12 cellular contexts compared by ENCODE assay signal in genomic region chr12:111792155-111792876, GRCh38. TPM values are rescaled to one million over a fixed set of nuclear protein-coding genes. Genes with fewer than 3 reads are reported as not detected.
DNase-seq lines count a peak whose midpoint lies in the region; ATAC-seq and TF ChIP-seq lines count a peak whose summit lies in the region.
"Had no signal": no experiment of that assay in that cellular context is flagged by ENCODE, and none has a peak within 500 bp of the region (broad histone marks: within the 10 kb centered on the region; RNA-seq: fewer than 3 reads in every experiment).

No MANE protein-coding gene starts in this region.

- TF ChIP-seq EP300 in gastroesophageal sphincter (IDR thresholded peaks at IDR 0.05) = no peak

- H3K4ac ChIP-seq in neuronal stem cell (ENCODE audit: low read length) = no peak overlapping the region

- no peak overlapping the region for H4K91ac ChIP-seq in neuronal stem cell (ENCODE audit: low read depth, low read length, poor library complexity)

- H2BK15ac ChIP-seq in neuronal stem cell (ENCODE audit: low read length) = no peak overlapping the region

- H3K9me3 ChIP-seq in SJCRH30 (replicated peaks) (no peaks in the 10 kb centered on the region), gastroesophageal sphincter (no peaks in the 10 kb centered on the region), neuronal stem cell (replicated peaks in 1 of 2; ENCODE audit: control insufficient read depth in 2 of 2, insufficient read depth in 1 of 2, low read depth in 1 of 2, low read length in 2 of 2) (no peaks in the 10 kb centered on the region)

- no peak overlapping the region for H2AFZ ChIP-seq in neuronal stem cell (ENCODE audit: low read length)

- H3K36me3 ChIP-seq in SJCRH30 (no peaks in the 10 kb centered on the region), gastroesophageal sphincter (peaks cover 0 to 98% of the 10 kb centered on the region in 2 donors), neuronal stem cell (replicated peaks in 1 of 2; ENCODE audit: control insufficient read depth in 2 of 2, insufficient read depth in 2 of 2, low read length in 2 of 2) (peaks cover 37 to 44% of the 10 kb centered on the region in 2 donors)

- no peak for TF ChIP-seq POLR2A in gastroesophageal sphincter (IDR thresholded peaks at IDR 0.05)

- H3K23ac ChIP-seq in neuronal stem cell (ENCODE audit: low read depth, low read length, poor library complexity) = peak overlapping the region; percentile 43

- H3K18ac ChIP-seq in neuronal stem cell (ENCODE audit: low read length) = no peak overlapping the region

- DNase-seq in ACHN = peak; percentile 67
- peak; percentile 14 to 29 for DNase-seq in SJCRH30
- no peak for DNase-seq in neuronal stem cell (ENCODE audit: low spot score)
- DNase-seq in NCI-H2171 (lab: John Stamatoyannopoulos, UW) = no peak
- no peak for DNase-seq in T-helper 1 cell
- DNase-seq in NOMO-1 treated with dmso at 0.1 percent for 144 hours (lab: John Stamatoyannopoulos, UW; ENCODE audit: unreplicated experiment) = no peak
- DNase-seq: activated T-cell treated with anti-CD3 and anti-CD28 coated beads, Interleukin-2, amount 50 U/mL, for 48 hours; NCI-H226 had no signal

- H3K4me2 ChIP-seq in neuronal stem cell (ENCODE audit: insufficient read depth, low read length, poor library complexity, severe bottlenecking) = no peak overlapping the region
- H3K4me2 ChIP-seq: KMS-11 had no signal

- H3K27ac ChIP-seq in SJCRH30 = no peak overlapping the region
- peak overlapping the region in 3 of 4 donors; percentile 60 to 73 (median 63) for H3K27ac ChIP-seq in gastroesophageal sphincter
- no peak overlapping the region for H3K27ac ChIP-seq in neuronal stem cell (replicated peaks; ENCODE audit: low read length)
- H3K27ac ChIP-seq: KMS-11 had no signal

- H3K4me1 ChIP-seq in SJCRH30 (no peaks in the 10 kb centered on the region), gastroesophageal sphincter (peaks cover 0 to 24% (median 0%) of the 10 kb centered on the region in 3 donors), neuronal stem cell (ENCODE audit: control insufficient read depth in 2 of 2, insufficient read depth in 1 of 2, low read depth in 1 of 2, low read length in 2 of 2) (no peaks in the 10 kb centered on the region)

- no peaks in the 10 kb centered on the region for H3K27me3 ChIP-seq in SJCRH30
- no peaks in the 10 kb centered on the region for H3K27me3 ChIP-seq in gastroesophageal sphincter
- H3K27me3 ChIP-seq in neuronal stem cell (ENCODE audit: control insufficient read depth in 3 of 3, insufficient read depth in 3 of 3, low read depth in 1 of 3, low read length in 3 of 3) = no peaks in the 10 kb centered on the region

- in situ Hi-C loops in ACHN (cut with HindIII; ENCODE audit: low pct_ligation_motif_present, low pct_unique_long_range_greater_than_20kb, low sequenced_read_pairs) = no loop called here

- H3K4me3 ChIP-seq in SJCRH30 = no peak overlapping the region
- no peak overlapping the region for H3K4me3 ChIP-seq in gastroesophageal sphincter
- no peak overlapping the region for H3K4me3 ChIP-seq in neuronal stem cell (ENCODE audit: low read length in 2 of 2)

- H3K9ac ChIP-seq in neuronal stem cell (ENCODE audit: low read depth, low read length, poor library complexity) = no peak overlapping the region
- H3K9ac ChIP-seq: KMS-11 had no signal

- no peak overlapping the region for H2BK120ac ChIP-seq in neuronal stem cell (ENCODE audit: low read depth, low read length)

- no peak overlapping the region for H2BK12ac ChIP-seq in neuronal stem cell (ENCODE audit: low read length)

- 55 to 100% methylated on average over 1 to 5 of the region's 27 CpGs for WGBS in gastroesophageal sphincter (ENCODE audit: low coverage in 1 of 2), 2 donors
- no CpG with 5 or more reads among the region's 27 CpGs for WGBS in neuronal stem cell (ENCODE audit: extremely low coverage in 2 of 2, insufficient read length in 2 of 2, insufficient replicate concordance in 1 of 2), 2 donors

- H3K14ac ChIP-seq in neuronal stem cell (ENCODE audit: low read length) = peak overlapping the region; percentile 38

- ATAC-seq in gastroesophageal sphincter (peak; percentile 79), HG03342 (IDR thresholded peaks at IDR 0.05; ENCODE audit: unreplicated experiment) (no peak)
- ATAC-seq: Panc1 had no signal

- TF ChIP-seq CTCF in gastroesophageal sphincter (IDR thresholded peaks at IDR 0.05) = no peak

- H2BK5ac ChIP-seq in neuronal stem cell (ENCODE audit: low read length) = no peak overlapping the region

- no peak overlapping the region for H4K8ac ChIP-seq in neuronal stem cell (ENCODE audit: low read depth, low read length)

- H2AK5ac ChIP-seq in neuronal stem cell (ENCODE audit: low read depth, low read length) = no peak overlapping the region

- H3K79me1 ChIP-seq in neuronal stem cell (ENCODE audit: low read depth, low read length) = peaks cover 3% of the 10 kb centered on the region

RNA-seq across cellular contexts. Expression of gene ALDH2, which starts 25.6 kb away (rescaled TPM):
- 0.79 and 2.0 TPM in 2 replicates for total RNA-seq in SJCRH30 (2014; rRNA removed; shearing (Covaris generic))
- 100 to 1,000 TPM; 197 to 245 (median 209) TPM for total RNA-seq in gastroesophageal sphincter
- 29.8 TPM for polyA plus RNA-seq in neuronal stem cell (2013, experiment 1 of 2)
- polyA plus RNA-seq in neuronal stem cell (2013, experiment 2 of 2) = 30.2 TPM

RNA-seq across cellular contexts. Expression of gene MAPKAPK5, which starts 49.7 kb away (rescaled TPM):
- total RNA-seq in SJCRH30 (2014; rRNA removed; shearing (Covaris generic)) = 43.3 and 50.3 TPM in 2 replicates
- total RNA-seq in gastroesophageal sphincter = 10 to 100 TPM; 40.7 to 70.4 (median 50.4) TPM
- polyA plus RNA-seq in neuronal stem cell (2013, experiment 1 of 2) = 29.4 TPM
- 29.3 TPM for polyA plus RNA-seq in neuronal stem cell (2013, experiment 2 of 2)

Comparison
In these comparisons a context has a peak if more than half of its experiments do, and no peak if none do; other contexts are left out.
1. DNase-seq: peak in ACHN (single experiment) and SJCRH30 (2 of 2); none in neuronal stem cell (single experiment), NCI-H2171 (single experiment), T-helper 1 cell (0 of 5) and NOMO-1 treated with dmso at 0.1 percent for 144 hours (single experiment).
2. H3K27ac ChIP-seq: peak in gastroesophageal sphincter (3 of 4); none in SJCRH30 (single experiment) and neuronal stem cell (single experiment).
3. RNA of gene ALDH2, which starts 25.6 kb away (total RNA-seq): 197 to 245 TPM in gastroesophageal sphincter; 0.79 to 2.0 TPM in SJCRH30; every median in the first group is over 10 times any median in the second.